ENCODE assay signal across 1 cellular context in the genomic region with DNA sequence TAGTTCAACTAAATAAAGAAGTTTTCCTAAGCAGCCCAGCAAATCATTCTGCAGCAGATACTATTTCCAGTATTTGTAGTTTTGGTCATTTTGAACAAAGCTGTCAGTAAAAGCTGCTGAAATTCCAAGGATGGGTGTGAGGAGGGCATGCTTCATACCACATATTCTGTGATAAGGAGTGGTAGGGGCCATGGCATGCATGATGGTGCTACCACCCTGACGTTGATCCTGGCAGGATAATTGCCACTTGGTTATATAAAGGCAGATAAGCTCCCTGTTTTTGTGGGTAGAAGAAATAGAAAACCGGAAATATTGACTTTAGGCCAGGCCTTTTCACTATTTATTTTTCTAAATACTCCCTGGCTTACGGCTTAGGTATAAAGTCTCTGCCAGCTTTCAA.
TF ChIP-seq lines count a peak whose summit lies in the region.

No MANE protein-coding gene starts in this region.

TF ChIP-seq in HepG2, 621 proteins besides CTCF, POLR2A, EP300 and RAD21:
- TF ChIP-seq RBM22 (optimal IDR thresholded peaks at IDR 0.05; ENCODE audit: low read length): peak; percentile 35
- TF ChIP-seq FOSL2 (CRISPR knock-in tag; IDR thresholded peaks at IDR 0.05): no peak
- no peak for TF ChIP-seq ZBTB7B (CRISPR knock-in tag; IDR thresholded peaks at IDR 0.05)
